Comparison of ENCODE assay signal across 8 cellular contexts in the genomic region with DNA sequence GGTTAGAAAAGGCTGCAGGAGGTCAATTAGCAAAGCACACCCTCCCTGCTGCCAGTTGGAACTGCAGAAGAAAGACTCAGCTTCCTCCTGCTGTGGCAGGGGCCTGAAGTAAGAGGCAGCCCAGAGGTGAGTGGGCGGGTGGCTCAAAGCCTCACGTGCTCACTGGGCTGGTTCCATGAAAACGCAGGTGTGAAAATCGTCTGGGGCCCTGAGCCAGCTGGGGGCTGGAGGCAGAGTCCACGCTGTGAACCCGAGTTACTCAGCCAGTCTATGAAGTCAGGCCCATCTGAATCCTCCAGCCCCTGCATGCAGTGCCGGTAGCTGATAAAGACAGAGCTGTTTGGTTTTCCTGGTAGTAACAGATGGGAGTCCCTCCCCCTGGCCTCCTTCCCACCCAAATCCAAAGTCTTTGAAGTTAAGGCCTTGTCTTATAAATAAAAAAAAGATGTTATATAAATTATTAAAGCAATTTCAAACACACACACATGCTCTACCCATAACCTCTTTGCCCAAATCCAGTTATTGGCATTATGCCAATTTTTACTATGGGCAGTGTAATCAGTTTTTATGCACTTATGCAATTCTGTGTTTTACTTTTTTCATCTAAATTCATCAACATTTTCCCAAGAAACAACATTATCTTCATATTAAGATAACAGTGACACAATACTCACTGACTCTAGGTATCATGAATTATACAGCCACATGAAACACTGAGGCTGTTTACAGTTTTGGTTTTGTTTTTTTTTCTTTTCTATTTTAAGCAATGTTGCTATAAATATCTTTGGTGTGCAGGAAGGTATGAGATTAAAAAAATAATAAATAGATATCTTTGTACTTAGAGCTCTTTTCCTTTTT. TPM values are rescaled to one million over a fixed set of nuclear protein-coding genes. Genes with fewer than 3 reads are reported as not detected.
DNase-seq lines count a peak whose midpoint lies in the region; ATAC-seq, FAIRE-seq and TF ChIP-seq lines count a peak whose summit lies in the region.

No MANE protein-coding gene starts in this region.

- peak overlapping the region; percentile 75 for H3K4me2 ChIP-seq in OCI-LY7 (ENCODE audit: low read length)

- peaks cover 7% of the 10 kb centered on the region; the same call in 1 of the 2 replicates for H4K20me1 ChIP-seq in OCI-LY7 (ENCODE audit: insufficient read depth, low read length)

- in situ Hi-C loops in gastrocnemius medialis (cut with MboI; ENCODE audit: low sequenced_read_pairs in 4 of 4) = no loop called here

- no peak for FAIRE-seq in urothelium cell line (lab: Jason Lieb, UNC)

- ATAC-seq in HG03432 (IDR thresholded peaks at IDR 0.05; ENCODE audit: unreplicated experiment) (peak; percentile 54), gastrocnemius medialis (peak; percentile 67 to 77)

- no TSS peak for BruUV-seq in OCI-LY7 (replicated peaks; lab: Mats Ljungman, UMichigan)

- intact Hi-C loops in OCI-LY7 (cut with micrococcal nuclease; ENCODE audit: unreplicated experiment) (loop anchor here (2.0 kb wide), 2 partner anchors 15 to 29 kb away; no protein-coding TSS in a partner anchor), gastrocnemius medialis (cut with DNase I; ENCODE audit: low total_unique reads) (loop anchor here (2.0 kb wide), 1 partner anchor 13 kb away; no protein-coding TSS in a partner anchor)

- no peak for TF ChIP-seq POLR2A in gastrocnemius medialis (IDR thresholded peaks at IDR 0.05)

- H3K9me2 ChIP-seq in OCI-LY7 (ENCODE audit: insufficient read depth, low read length) = no peaks in the 10 kb centered on the region

- no peaks in the 10 kb centered on the region for H3K27me3 ChIP-seq in cardiac muscle cell
- no peaks in the 10 kb centered on the region for H3K27me3 ChIP-seq in gastrocnemius medialis

- H3K27ac ChIP-seq in OCI-LY7 (ENCODE audit: low read depth, low read length, poor library complexity, severe bottlenecking) (peak overlapping the region; percentile 96), cardiac muscle cell (peak overlapping the region; percentile 69), gastrocnemius medialis (peak overlapping the region; percentile 79 to 96 (median 80))

- H3K36me3 ChIP-seq in OCI-LY7 (ENCODE audit: insufficient read depth, low read length) = 0 out of 2 replicates have a peak, but pooled peaks cover 5% of the 10 kb centered on the region
- H3K36me3 ChIP-seq in cardiac muscle cell = no peaks in the 10 kb centered on the region
- H3K36me3 ChIP-seq in gastrocnemius medialis = no peaks in the 10 kb centered on the region

- H3K4me3 ChIP-seq in OCI-LY7 (ENCODE audit: low read depth, low read length, poor library complexity, severe bottlenecking) (peak overlapping the region; percentile 49), cardiac muscle cell (no peak overlapping the region), gastrocnemius medialis (peak overlapping the region in 1 of 4 donors; percentile 4)

- DNase-seq in COLO829 (ENCODE audit: low spot score) = peak; percentile 52
- peak; percentile 64 for DNase-seq in GM19240 (ENCODE audit: insufficient read length, low spot score)
- peak; percentile 95 for DNase-seq in OCI-LY7 (ENCODE audit: low spot score)
- DNase-seq in activated gamma-delta T cell (lab: John Stamatoyannopoulos, UW) = peak; percentile 29
- DNase-seq in cardiac muscle cell (ENCODE audit: low read depth in 1 of 2, low spot score in 1 of 2) = peak; percentile 65 to 82
- peak; percentile 40 to 76 for DNase-seq in gastrocnemius medialis
- no peak for DNase-seq in urothelium cell line (ENCODE audit: low spot score)

- peaks cover 86% of the 10 kb centered on the region for H3K79me2 ChIP-seq in OCI-LY7 (ENCODE audit: insufficient read depth, low read depth, low read length)

- CTCF ChIA-PET in OCI-LY7 (lab: Charles Lee; ENCODE audit: unreplicated experiment) = interaction anchor here (0.7 to 0.8 kb wide), 2 partner anchors 14 to 23 kb away, joined by 3 to 4 read pairs; no protein-coding TSS in a partner anchor

- TF ChIP-seq CTCF in OCI-LY7 (conservative IDR thresholded peaks at IDR 0.05; ENCODE audit: low read length) (no peak), cardiac muscle cell (IDR thresholded peaks at IDR 0.05; ENCODE audit: low read depth, low read length) (no peak), gastrocnemius medialis (IDR thresholded peaks at IDR 0.05 in 4 of 5, conservative IDR thresholded peaks at IDR 0.05 in 1 of 5) (no peak)

- no peaks in the 10 kb centered on the region for H3K9me3 ChIP-seq in OCI-LY7 (ENCODE audit: low read length)
- no peaks in the 10 kb centered on the region for H3K9me3 ChIP-seq in cardiac muscle cell (ENCODE audit: low read depth)
- no peaks in the 10 kb centered on the region for H3K9me3 ChIP-seq in gastrocnemius medialis

- H2AFZ ChIP-seq in OCI-LY7 (ENCODE audit: low read length) = no peak overlapping the region

- POLR2A ChIA-PET in OCI-LY7 (lab: Charles Lee) = interaction anchor here (1.0 to 6.7 kb wide), 8 partner anchors 10 to 60 kb away, joined by 3 to 97 read pairs (median 10); a partner anchor contains a TSS

- H3K4me1 ChIP-seq in OCI-LY7 (ENCODE audit: insufficient read depth, low read length, poor library complexity, severe bottlenecking) (peaks cover 100% of the 10 kb centered on the region), cardiac muscle cell (ENCODE audit: low read depth) (peaks cover 18% of the 10 kb centered on the region), gastrocnemius medialis (peaks cover 82 to 88% of the 10 kb centered on the region in 2 donors)

RNA-seq across cellular contexts. Expression of a gene that starts 57.9 kb away (rescaled TPM):
- total RNA-seq in OCI-LY7 (2014; rRNA removed; shearing (Covaris generic)) = 5.8 and 6.0 TPM in 2 replicates
- total RNA-seq in OCI-LY7 (2022) (14.5 and 14.6 TPM in 2 replicates), cardiac muscle cell (37.2 and 39.9 TPM in 2 replicates), gastrocnemius medialis (10 to 100 TPM in 1 of 4 donors, 1 to 10 TPM in 3; 7.6 to 18.5 (median 8.8) TPM)
- 72.4 and 77.4 TPM in 2 replicates for polyA plus RNA-seq in cardiac muscle cell
